32 cellular contexts compared by ENCODE assay signal in genomic region chr1:119483441-119484200, GRCh38. TPM values are rescaled to one million over a fixed set of nuclear protein-coding genes. Genes with fewer than 3 reads are reported as not detected.
"Had no signal": no experiment of that assay in that cellular context is flagged by ENCODE, and none has a peak within 500 bp of the region (broad histone marks: within the 10 kb centered on the region; RNA-seq: fewer than 3 reads in every experiment).

No MANE protein-coding gene starts in this region.

- H3K4me1 Mint-ChIP-seq: activated B cell treated with CpG ODN at 0.5 μM for 24 hours; activated CD4-positive, alpha-beta T cell treated with anti-CD3 and anti-CD28 coated beads for 36 hours; activated naive CD8-positive, alpha-beta T cell treated with anti-CD3 and anti-CD28 coated beads for 36 hours; naive B cell had no signal

- H3K4me3 Mint-ChIP-seq: activated B cell treated with CpG ODN at 0.5 μM for 24 hours; activated CD4-positive, alpha-beta T cell treated with anti-CD3 and anti-CD28 coated beads for 36 hours; activated naive CD8-positive, alpha-beta T cell treated with anti-CD3 and anti-CD28 coated beads for 36 hours; naive B cell; neural progenitor cell; stimulated activated naive CD8-positive, alpha-beta T cell treated with anti-CD3 and anti-CD28 coated beads, Interleukin-15, Interleukin-2, amounts not matched to agents 100 ng/mL and 50 ng/mL, for 24 hours; T-helper 1 cell treated with Interleukin-12 subunit alpha and Interleukin-12 subunit beta and Interleukin-4 antibody, amounts not matched to agents 30 μg/mL and 1 μg/mL, for 36 hours had no signal

- H3K27ac Mint-ChIP-seq: activated B cell treated with CpG ODN at 0.5 μM for 24 hours; activated CD4-positive, alpha-beta T cell treated with anti-CD3 and anti-CD28 coated beads for 36 hours; activated naive CD8-positive, alpha-beta T cell treated with anti-CD3 and anti-CD28 coated beads for 36 hours; naive B cell; neural progenitor cell; stimulated activated naive CD8-positive, alpha-beta T cell treated with anti-CD3 and anti-CD28 coated beads, Interleukin-15, Interleukin-2, amounts not matched to agents 100 ng/mL and 50 ng/mL, for 24 hours; T-helper 1 cell treated with Interleukin-12 subunit alpha and Interleukin-12 subunit beta and Interleukin-4 antibody, amounts not matched to agents 30 μg/mL and 1 μg/mL, for 36 hours had no signal

- H3K27ac ChIP-seq: body of pancreas, neural progenitor cell, thyroid gland had no signal

- H3K9me3 ChIP-seq: body of pancreas, mucosa of descending colon, thyroid gland had no signal

- H3K4me1 ChIP-seq: neural progenitor cell, thyroid gland had no signal

- H3K9me3 Mint-ChIP-seq: activated B cell treated with CpG ODN at 0.5 μM for 24 hours; activated naive CD8-positive, alpha-beta T cell treated with anti-CD3 and anti-CD28 coated beads for 36 hours; naive B cell; neural progenitor cell; stimulated activated naive CD8-positive, alpha-beta T cell treated with anti-CD3 and anti-CD28 coated beads, Interleukin-15, Interleukin-2, amounts not matched to agents 100 ng/mL and 50 ng/mL, for 24 hours; T-helper 1 cell treated with Interleukin-12 subunit alpha and Interleukin-12 subunit beta and Interleukin-4 antibody, amounts not matched to agents 30 μg/mL and 1 μg/mL, for 36 hours had no signal

- H3K36me3 Mint-ChIP-seq: activated naive CD8-positive, alpha-beta T cell treated with anti-CD3 and anti-CD28 coated beads for 36 hours; naive B cell; neural progenitor cell had no signal

- FAIRE-seq: endothelial cell of umbilical vein, frontal cortex had no signal

- H3K4me2 ChIP-seq: neural progenitor cell had no signal

- DNase-seq: activated B cell treated with CpG ODN at 0.5 μM for 24 hours; activated CD4-positive, alpha-beta T cell treated with anti-CD3 and anti-CD28 coated beads for 36 hours; activated CD4-positive, alpha-beta T cell treated with anti-CD3 and anti-CD28 coated beads, Interleukin-2, amount 50 U/mL, for 4 hours; activated CD8-positive, alpha-beta memory T cell treated with anti-CD3 and anti-CD28 coated beads, Interleukin-2, amount 50 U/mL, for 48 hours; activated naive CD4-positive, alpha-beta T cell treated with Interleukin-2 at 50 U/mL for 16 hours; activated naive CD8-positive, alpha-beta T cell treated with anti-CD3 and anti-CD28 coated beads for 36 hours; activated T-cell treated with anti-CD3 and anti-CD28 coated beads, Interleukin-2, amount 50 U/mL, for 48 hours; amygdala; body of pancreas; dermis blood vessel endothelial cell; effector memory CD4-positive, alpha-beta T cell; glutamatergic neuron; hypothalamus; mucosa of descending colon; naive B cell; retina; stimulated activated CD4-positive, alpha-beta T cell treated with anti-CD3 and anti-CD28 coated beads, Interleukin-4, amount 100 ng/mL, for 4 hours; substantia nigra; T1000; thyroid gland had no signal

- H3K4me3 ChIP-seq: body of pancreas, mucosa of descending colon, neural progenitor cell, thyroid gland had no signal

- H3K9ac ChIP-seq: neural progenitor cell had no signal

- H3K27me3 ChIP-seq: body of pancreas, neural progenitor cell, thyroid gland had no signal

- H3K27me3 Mint-ChIP-seq: activated CD4-positive, alpha-beta T cell treated with anti-CD3 and anti-CD28 coated beads for 36 hours; activated naive CD8-positive, alpha-beta T cell treated with anti-CD3 and anti-CD28 coated beads for 36 hours had no signal

- H2AFZ ChIP-seq: neural progenitor cell had no signal

- ATAC-seq: activated CD4-positive, alpha-beta T cell treated with anti-CD3 and anti-CD28 coated beads for 36 hours; esophagus mucosa; mucosa of descending colon had no signal

- H3K36me3 ChIP-seq: neural progenitor cell, thyroid gland had no signal

RNA-seq across cellular contexts. Expression of gene HSD3B1, which starts 23.4 kb away (rescaled TPM):
- total RNA-seq: activated B cell treated with CpG ODN at 0.5 μM for 24 hours; activated CD4-positive, alpha-beta T cell treated with anti-CD3 and anti-CD28 coated beads for 36 hours; activated CD8-positive, alpha-beta memory T cell treated with anti-CD3 and anti-CD28 coated beads for 36 hours; activated naive CD8-positive, alpha-beta T cell treated with anti-CD3 and anti-CD28 coated beads for 36 hours; body of pancreas; cardiac septum; dermis blood vessel endothelial cell; endothelial cell of umbilical vein; esophagus mucosa; frontal cortex; osteoblast; posterior vena cava; thyroid gland; urinary bladder had no signal
- polyA plus RNA-seq: endothelial cell of umbilical vein, liver, urinary bladder had no signal
